Comparison of ENCODE assay signal across 8 cellular contexts in genomic region chr9:113150670-113151591, GRCh38. TPM values are rescaled to one million over a fixed set of nuclear protein-coding genes. Genes with fewer than 3 reads are reported as not detected.
DNase-seq lines count a peak whose midpoint lies in the region; ATAC-seq and TF ChIP-seq lines count a peak whose summit lies in the region.

TSS of gene SLC31A2 (plus strand) at chr9:113151007. CDS start at chr9:113151075, 68 bp downstream.

- H3K4me2 ChIP-seq in H9 (ENCODE audit: insufficient read depth, insufficient read length, low read length) = peak within 1 kb of the TSS; percentile 70

- H3K23ac ChIP-seq in H9 (ENCODE audit: insufficient read length, low read depth, low read length) = no peak within 1 kb of the TSS

- H3T11ph ChIP-seq in H9 (ENCODE audit: low read length) = no peak within 1 kb of the TSS

- H4K20me1 ChIP-seq in H9 (ENCODE audit: control insufficient read depth, insufficient read depth, insufficient read length) = no peaks in the 10 kb centered on the region

- H3K4me3 ChIP-seq in suprapubic skin = peak within 1 kb of the TSS; percentile 74

- H3K9me3 ChIP-seq in H9 (ENCODE audit: control insufficient read depth, low read depth, low read length) (no peaks in the 10 kb centered on the region), suprapubic skin (no peaks in the 10 kb centered on the region)

- no peak within 1 kb of the TSS for H2BK20ac ChIP-seq in H9 (ENCODE audit: low read depth, low read length, poor library complexity, severe bottlenecking)

- no peaks in the 10 kb centered on the region for H3K9me3 Mint-ChIP-seq in H9

- H2AFZ ChIP-seq in H9 (ENCODE audit: low read length) = no peak within 1 kb of the TSS

- no peak within 1 kb of the TSS for H3K27ac Mint-ChIP-seq in H9

- no peak within 1 kb of the TSS for H2BK5ac ChIP-seq in H9 (ENCODE audit: insufficient read length, low read length)

- DNase-seq in G401 (ENCODE audit: low spot score) (peak; percentile 84), H9 (peak; percentile 93), M059J (ENCODE audit: low read depth) (peak; percentile 83), SK-N-DZ (ENCODE audit: low spot score) (peak; percentile 92), glomerular visceral epithelial cell (ENCODE audit: extremely low spot score) (peak; percentile 82), omental fat pad (ENCODE audit: low spot score) (peak; percentile 84), suprapubic skin (ENCODE audit: low spot score in 2 of 2) (peak; percentile 94)
- peak; percentile 90 for DNase-seq in activated naive CD4-positive, alpha-beta T cell treated with anti-CD3 and anti-CD28 coated beads, Interleukin-2, amount 50 U/mL, for 16 hours

- no peaks in the 10 kb centered on the region for H3K79me2 ChIP-seq in H9 (ENCODE audit: insufficient read depth, low read length)

- no peaks in the 10 kb centered on the region for H3K36me3 ChIP-seq in suprapubic skin

- ATAC-seq in omental fat pad (ENCODE audit: low FRiP score) = peak; percentile 87

- no peak within 1 kb of the TSS for H2BK15ac ChIP-seq in H9 (ENCODE audit: low read depth, low read length)

- no peaks in the 10 kb centered on the region for H3K79me1 ChIP-seq in H9 (ENCODE audit: insufficient read depth, low read depth, low read length, poor library complexity, severe bottlenecking)

- H3K18ac ChIP-seq in H9 (ENCODE audit: insufficient read length, low read depth, low read length) = no peak within 1 kb of the TSS

- H3K27me3 ChIP-seq in H9 (ENCODE audit: insufficient read depth, low read length) (peaks cover 2% of the 10 kb centered on the region; the same call in 1 of the 2 replicates), suprapubic skin (no peaks in the 10 kb centered on the region)

- H3K9ac ChIP-seq in H9 (ENCODE audit: extremely low read depth, insufficient read length, low read length) = peak within 1 kb of the TSS; percentile 40

- no peak within 1 kb of the TSS for H2BK120ac ChIP-seq in H9 (ENCODE audit: low read depth, low read length, poor library complexity, severe bottlenecking)

- H3K4me3 Mint-ChIP-seq in H9 = peak within 1 kb of the TSS; percentile 83 to 85

- H3K4me1 Mint-ChIP-seq in H9 = peaks cover 7% of the 10 kb centered on the region in 2 experiments

- H3K36me3 Mint-ChIP-seq in H9 (ENCODE audit: insufficient read depth in 1 of 3, low read depth in 3 of 3) = no peaks in the 10 kb centered on the region; a peak in 1 of 7 replicates

- H2BK12ac ChIP-seq in H9 (ENCODE audit: insufficient read length, low read depth, low read length) = no peak within 1 kb of the TSS

- TF ChIP-seq EP300 in suprapubic skin (IDR thresholded peaks at IDR 0.05) = no peak

- no peak within 1 kb of the TSS for H4K5ac ChIP-seq in H9 (ENCODE audit: insufficient read length, low read depth, low read length)

- no CpG with 5 or more reads among the region's 87 CpGs for WGBS in H9 (ENCODE audit: extremely low coverage, insufficient read length, low lambda C conversion rate)
- 1% methylated on average over 36 of the region's 87 CpGs for WGBS in suprapubic skin

- H4K91ac ChIP-seq in H9 (ENCODE audit: insufficient read length, low read depth, low read length) = no peak within 1 kb of the TSS

- H3K27me3 Mint-ChIP-seq in H9 (ENCODE audit: low read depth) = peaks cover 24% of the 10 kb centered on the region

- TF ChIP-seq CTCF in H9 (conservative IDR thresholded peaks at IDR 0.05) (peak; percentile 50), omental fat pad (IDR thresholded peaks at IDR 0.05) (no peak), suprapubic skin (IDR thresholded peaks at IDR 0.05) (peak in 1 of 2 donors; percentile 30)

- H4K8ac ChIP-seq in H9 (replicated peaks; ENCODE audit: insufficient read length, low read depth, low read length) = no peak within 1 kb of the TSS

- no peak within 1 kb of the TSS for H3K14ac ChIP-seq in H9 (ENCODE audit: insufficient read depth, low read length)

- peak; percentile 41 to 67 for TF ChIP-seq POLR2A in suprapubic skin (IDR thresholded peaks at IDR 0.05)

- H3K23me2 ChIP-seq in H9 (ENCODE audit: insufficient read length, low read depth, low read length, poor library complexity, severe bottlenecking) = peaks cover 3% of the 10 kb centered on the region

- in situ Hi-C loops in G401 (cut with HindIII; ENCODE audit: low sequenced_read_pairs) = no loop called here

- H3K4ac ChIP-seq in H9 (ENCODE audit: low read depth, low read length) = no peak within 1 kb of the TSS

- H3K56ac ChIP-seq in H9 (ENCODE audit: insufficient read length, low read depth, low read length) = no peak within 1 kb of the TSS

- H3K27ac ChIP-seq in H9 (ENCODE audit: insufficient read length, low read depth, low read length) (no peak within 1 kb of the TSS), suprapubic skin (peak within 1 kb of the TSS; percentile 92)

- H3K4me1 ChIP-seq in H9 (ENCODE audit: insufficient read depth, low read length) (no peaks in the 10 kb centered on the region; the same call in 1 of the 2 replicates), suprapubic skin (peaks cover 53% of the 10 kb centered on the region)

- H2AK5ac ChIP-seq in H9 (ENCODE audit: insufficient read length, low read length) = no peak within 1 kb of the TSS

RNA-seq across cellular contexts. Expression of gene SLC31A2, which starts in this region (rescaled TPM):
- total RNA-seq in G401 (2014; rRNA removed; shearing (Covaris generic)) = 4.4 and 7.0 TPM in 2 replicates
- total RNA-seq in H9 (2021) = 1.0 and 1.3 TPM in 2 replicates
- 9.9 and 14.8 TPM in 2 replicates for total RNA-seq in M059J (2014; rRNA removed; shearing (Covaris generic))
- 4.8 and 6.2 TPM in 2 replicates for polyA plus RNA-seq in SK-N-DZ (2014; cell fraction: cytosol; rRNA removed)
- polyA plus RNA-seq in SK-N-DZ (2014; cell fraction: nucleus; rRNA removed) = 2.4 and 3.1 TPM in 2 replicates
- 100 to 1,000 TPM in 1 of 4 donors, 10 to 100 TPM in 3; 50.3 to 141 (median 96.1) TPM for total RNA-seq in omental fat pad
- total RNA-seq in suprapubic skin = 100 to 1,000 TPM in 2 of 4 donors, 10 to 100 TPM in 2; 49.8 to 114 (median 88.4) TPM
